ENCODE assay signal across 9 cellular contexts in the genomic region with DNA sequence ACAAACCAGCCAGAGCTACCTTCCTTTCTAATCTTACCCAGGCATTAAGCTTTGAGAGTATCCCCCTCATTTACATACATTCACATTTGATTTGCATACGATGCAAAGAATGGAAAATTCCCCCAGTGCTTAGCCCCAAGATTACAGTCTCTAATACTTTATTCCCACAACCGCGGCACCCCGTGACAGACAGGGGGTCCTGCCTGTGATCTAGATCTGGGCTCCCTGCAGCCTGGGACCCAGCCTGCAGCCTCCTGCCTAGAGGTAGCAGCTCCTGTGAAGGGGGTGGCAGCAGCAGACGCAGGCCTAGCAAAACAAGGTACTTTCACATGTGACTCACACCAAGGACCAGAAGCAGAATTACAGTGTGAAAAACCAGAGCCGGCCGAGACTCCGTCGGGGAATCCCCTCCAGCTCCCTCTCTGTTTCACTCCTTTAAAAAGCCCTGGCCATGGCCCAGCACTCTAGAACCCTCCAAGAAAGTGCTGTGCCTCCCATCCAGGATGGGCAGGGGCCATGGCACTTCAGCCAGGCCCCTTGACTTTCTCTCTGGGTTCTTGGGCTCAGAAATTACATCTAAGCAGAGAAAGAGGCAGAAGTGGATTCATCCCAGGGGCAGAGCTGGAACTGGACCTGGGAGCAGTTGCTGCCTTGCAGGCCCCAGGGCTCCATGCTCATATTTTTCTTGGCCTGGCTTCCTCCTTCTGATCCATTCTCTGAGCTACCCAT. TPM values are rescaled to one million over a fixed set of nuclear protein-coding genes. Genes with fewer than 3 reads are reported as not detected.
DNase-seq lines count a peak whose midpoint lies in the region; TF ChIP-seq lines count a peak whose summit lies in the region.
"Had no signal": no experiment of that assay in that cellular context is flagged by ENCODE, and none has a peak within 500 bp of the region (broad histone marks: within the 10 kb centered on the region; RNA-seq: fewer than 3 reads in every experiment).

No MANE protein-coding gene starts in this region.

- H4K5ac ChIP-seq in H9 (ENCODE audit: insufficient read length, low read depth, low read length) = no peak overlapping the region

- peak overlapping the region; percentile 44 to 96 (median 66); a peak in 4 of 7 replicates for H3K27ac Mint-ChIP-seq in H9

- H2BK20ac ChIP-seq in H9 (ENCODE audit: low read depth, low read length, poor library complexity, severe bottlenecking) = no peak overlapping the region

- H3K9ac ChIP-seq in H9 (ENCODE audit: extremely low read depth, insufficient read length, low read length) (no peak overlapping the region), OCI-LY1 (ENCODE audit: low read length) (no peak overlapping the region)
- H3K9ac ChIP-seq: parathyroid adenoma had no signal

- H3K27ac ChIP-seq in H9 (ENCODE audit: insufficient read length, low read depth, low read length) = no peak overlapping the region
- H3K27ac ChIP-seq in OCI-LY1 (ENCODE audit: low read depth, low read length, poor library complexity, severe bottlenecking) = peak overlapping the region; percentile 2
- H3K27ac ChIP-seq in layer of hippocampus (ENCODE audit: low read depth, low read length) = peak overlapping the region; percentile 62
- H3K27ac ChIP-seq in esophagus muscularis mucosa (replicated peaks in 1 of 4) = no peak overlapping the region
- H3K27ac ChIP-seq: parathyroid adenoma had no signal

- H3K9me2 ChIP-seq in OCI-LY1 (ENCODE audit: low read depth, low read length) = no peaks in the 10 kb centered on the region

- H3K27me3 ChIP-seq in H9 (ENCODE audit: insufficient read depth, low read length) (peaks cover 5% of the 10 kb centered on the region; the same call in 1 of the 2 replicates), OCI-LY1 (ENCODE audit: insufficient read depth, low read length) (0 out of 2 replicates have a peak, but pooled peaks cover 8% of the 10 kb centered on the region), layer of hippocampus (ENCODE audit: control insufficient read depth, insufficient read depth, low read length) (no peaks in the 10 kb centered on the region), esophagus muscularis mucosa (peaks cover 0 to 6% (median 0%) of the 10 kb centered on the region in 4 donors)

- DNase-seq in GM12865 (ENCODE audit: low read depth) = peak; percentile 96
- DNase-seq in H9 = peak; percentile 72
- peak; percentile 92 for DNase-seq in activated effector memory CD4-positive, alpha-beta T cell treated with anti-CD3 and anti-CD28 coated beads, Interleukin-2, amount 50 U/mL, for 16 hours
- peak; percentile 85 for DNase-seq in stimulated activated naive CD4-positive, alpha-beta T cell treated with Interleukin-2 at 50 U/mL for 16 hours (lab: John Stamatoyannopoulos, UW)
- no peak for DNase-seq in inferior parietal cortex (ENCODE audit: extremely low spot score)
- no peak for DNase-seq in esophagus muscularis mucosa (ENCODE audit: extremely low spot score)

- H3T11ph ChIP-seq in H9 (ENCODE audit: low read length) = no peak overlapping the region

- WGBS in H9 (ENCODE audit: extremely low coverage, insufficient read length, low lambda C conversion rate) = no CpG with 5 or more reads among the region's 9 CpGs
- 71% methylated on average over 7 of the region's 9 CpGs for WGBS in esophagus muscularis mucosa

- H2BK12ac ChIP-seq in H9 (ENCODE audit: insufficient read length, low read depth, low read length) = no peak overlapping the region

- no peak overlapping the region for H2AK5ac ChIP-seq in H9 (ENCODE audit: insufficient read length, low read length)

- no peak overlapping the region for H3K4ac ChIP-seq in H9 (ENCODE audit: low read depth, low read length)

- no peaks in the 10 kb centered on the region for H3K23me2 ChIP-seq in H9 (ENCODE audit: insufficient read length, low read depth, low read length, poor library complexity, severe bottlenecking)

- no peak overlapping the region for H2BK15ac ChIP-seq in H9 (ENCODE audit: low read depth, low read length)

- H3K9me3 Mint-ChIP-seq in H9 = no peaks in the 10 kb centered on the region

- no peaks in the 10 kb centered on the region for H3F3A ChIP-seq in OCI-LY1 (ENCODE audit: insufficient read depth, low read length)

- H3K36me3 ChIP-seq in OCI-LY1 (ENCODE audit: insufficient read depth, low read length) (no peaks in the 10 kb centered on the region), esophagus muscularis mucosa (no peaks in the 10 kb centered on the region)

- no peaks in the 10 kb centered on the region for H3K36me3 Mint-ChIP-seq in H9 (ENCODE audit: insufficient read depth in 1 of 3, low read depth in 3 of 3)

- H3K4me1 ChIP-seq in H9 (ENCODE audit: insufficient read depth, low read length) (no peaks in the 10 kb centered on the region), OCI-LY1 (ENCODE audit: insufficient read depth, low read length, severe bottlenecking) (peaks cover 17% of the 10 kb centered on the region), esophagus muscularis mucosa (peaks cover 0 to 17% (median 13%) of the 10 kb centered on the region in 4 donors)
- H3K4me1 ChIP-seq: parathyroid adenoma had no signal

- peak overlapping the region in 1 of 2 experiments; percentile 63; a peak in 3 of 5 replicates for H3K4me3 Mint-ChIP-seq in H9

- no peak overlapping the region for H4K8ac ChIP-seq in H9 (replicated peaks; ENCODE audit: insufficient read length, low read depth, low read length)

- no peak overlapping the region for H2BK120ac ChIP-seq in H9 (ENCODE audit: low read depth, low read length, poor library complexity, severe bottlenecking)

- H3K23ac ChIP-seq in H9 (ENCODE audit: insufficient read length, low read depth, low read length) = no peak overlapping the region

- peaks cover 69% of the 10 kb centered on the region for H3K27me3 Mint-ChIP-seq in H9 (ENCODE audit: low read depth)

- H3K4me3 ChIP-seq in GM12865 (ENCODE audit: low read depth, low read length) (peak overlapping the region; percentile 40), OCI-LY1 (ENCODE audit: low read depth, low read length, poor library complexity, severe bottlenecking) (no peak overlapping the region), esophagus muscularis mucosa (no peak overlapping the region)

- TF ChIP-seq EP300 in esophagus muscularis mucosa (IDR thresholded peaks at IDR 0.05) = no peak

- H3K18ac ChIP-seq in H9 (ENCODE audit: insufficient read length, low read depth, low read length) = peak overlapping the region; percentile 4

- H3K79me1 ChIP-seq in H9 (ENCODE audit: insufficient read depth, low read depth, low read length, poor library complexity, severe bottlenecking) = no peaks in the 10 kb centered on the region

- H3K56ac ChIP-seq in H9 (ENCODE audit: insufficient read length, low read depth, low read length) = no peak overlapping the region

- H3K79me2 ChIP-seq in H9 (ENCODE audit: insufficient read depth, low read length) = no peaks in the 10 kb centered on the region
- no peaks in the 10 kb centered on the region for H3K79me2 ChIP-seq in OCI-LY1 (ENCODE audit: insufficient read depth, low read length)
- H3K79me2 ChIP-seq: parathyroid adenoma had no signal

- no peak for TF ChIP-seq POLR2A in esophagus muscularis mucosa (IDR thresholded peaks at IDR 0.05; ENCODE audit: low read depth)

- H3K4me1 Mint-ChIP-seq in H9 = peaks cover 61 to 68% of the 10 kb centered on the region in 2 experiments

- H4K91ac ChIP-seq in H9 (ENCODE audit: insufficient read length, low read depth, low read length) = no peak overlapping the region

- intact Hi-C loops in esophagus muscularis mucosa (cut with DNase I) = loop anchor here (2.0 kb wide), 1 partner anchor 188 kb away; no protein-coding TSS in a partner anchor

- H3K9me3 ChIP-seq in H9 (ENCODE audit: control insufficient read depth, low read depth, low read length) = no peaks in the 10 kb centered on the region
- H3K9me3 ChIP-seq in OCI-LY1 (ENCODE audit: low read length) = no peaks in the 10 kb centered on the region
- no peaks in the 10 kb centered on the region for H3K9me3 ChIP-seq in esophagus muscularis mucosa

- no peak for TF ChIP-seq CTCF in GM12865 (IDR thresholded peaks at IDR 0.05; ENCODE audit: insufficient read depth, low read depth, low read length, missing control alignments)
- no peak for TF ChIP-seq CTCF in H9 (conservative IDR thresholded peaks at IDR 0.05)
- TF ChIP-seq CTCF in OCI-LY1 (IDR thresholded peaks at IDR 0.05; ENCODE audit: low read length) = no peak
- no peak for TF ChIP-seq CTCF in esophagus muscularis mucosa (IDR thresholded peaks at IDR 0.05)

- H2AFZ ChIP-seq in H9 (ENCODE audit: low read length) (no peak overlapping the region), OCI-LY1 (ENCODE audit: low read length) (no peak overlapping the region)
- H2AFZ ChIP-seq: parathyroid adenoma had no signal

- H3K4me2 ChIP-seq in H9 (ENCODE audit: insufficient read depth, insufficient read length, low read length) (peak overlapping the region; percentile 7), OCI-LY1 (ENCODE audit: low read length) (peak overlapping the region; percentile 21; the same call in 1 of the 2 replicates)

- no peak overlapping the region for H3K14ac ChIP-seq in H9 (ENCODE audit: insufficient read depth, low read length)

- no peak overlapping the region for H2BK5ac ChIP-seq in H9 (ENCODE audit: insufficient read length, low read length)

- H4K20me1 ChIP-seq in H9 (ENCODE audit: control insufficient read depth, insufficient read depth, insufficient read length) = no peaks in the 10 kb centered on the region
- no peaks in the 10 kb centered on the region for H4K20me1 ChIP-seq in OCI-LY1 (ENCODE audit: insufficient read depth, low read length)

RNA-seq across cellular contexts. Expression of gene TCF7, which starts 14.0 kb away (rescaled TPM):
- 17.2 and 18.2 TPM in 2 replicates for total RNA-seq in H9 (2021)
- 1 to 10 TPM in 3 of 4 donors, under 1 TPM in 1; 0.99 to 2.1 (median 1.5) TPM for total RNA-seq in esophagus muscularis mucosa

Comparison
In these comparisons a context has a peak if more than half of its experiments do, and no peak if none do; other contexts are left out.
1. DNase-seq: peak in GM12865 (single experiment), H9 (single experiment), activated effector memory CD4-positive, alpha-beta T cell treated with anti-CD3 and anti-CD28 coated beads, Interleukin-2, amount 50 U/mL, for 16 hours (single experiment) and stimulated activated naive CD4-positive, alpha-beta T cell treated with Interleukin-2 at 50 U/mL for 16 hours (single experiment); none in inferior parietal cortex (single experiment) and esophagus muscularis mucosa (single experiment).
2. H3K27ac ChIP-seq: peak in OCI-LY1 (single experiment) and layer of hippocampus (single experiment); none in H9 (single experiment) and esophagus muscularis mucosa (0 of 4).